Comparison of ENCODE assay signal across 17 cellular contexts in genomic region chr18:77136871-77137665, GRCh38. TPM values are rescaled to one million over a fixed set of nuclear protein-coding genes. Genes with fewer than 3 reads are reported as not detected.
A peak's percentile ranks its signal among the peaks of the same experiment; 100 is the strongest.
DNase-seq lines count a peak whose midpoint lies in the region; ATAC-seq, FAIRE-seq and TF ChIP-seq lines count a peak whose summit lies in the region.
"Had no signal": no experiment of that assay in that cellular context is flagged by ENCODE, and none has a peak within 500 bp of the region (broad histone marks: within the 10 kb centered on the region; RNA-seq: fewer than 3 reads in every experiment).

No MANE protein-coding gene starts in this region.

- TF ChIP-seq CTCF in C4-2B (conservative IDR thresholded peaks at IDR 0.05) (no peak), chondrocyte (IDR thresholded peaks at IDR 0.05) (no peak), D721Med (IDR thresholded peaks at IDR 0.05; ENCODE audit: insufficient read depth, missing control alignments) (no peak)

- H3K9me3 Mint-ChIP-seq in chondrocyte (ENCODE audit: low read depth) = no peaks in the 10 kb centered on the region
- no peaks in the 10 kb centered on the region for H3K9me3 Mint-ChIP-seq in stimulated activated memory B cell treated with anti-CD40 and anti-IgM and Interleukin-4, amounts not matched to agents 10 μg/mL and 1 μg/mL and 100 μg/mL, for 72 hours

- no peak overlapping the region for H3K9ac ChIP-seq in BLaER1

- no peaks in the 10 kb centered on the region for H3K36me3 Mint-ChIP-seq in chondrocyte (ENCODE audit: low read depth)
- H3K36me3 Mint-ChIP-seq in stimulated activated memory B cell treated with anti-CD40 and anti-IgM and Interleukin-4, amounts not matched to agents 10 μg/mL and 1 μg/mL and 100 μg/mL, for 72 hours = no peaks in the 10 kb centered on the region

- H3K9me3 ChIP-seq in BLaER1 = peaks cover 12% of the 10 kb centered on the region

- H3K27me3 Mint-ChIP-seq in chondrocyte (ENCODE audit: low read depth) = no peaks in the 10 kb centered on the region
- H3K27me3 Mint-ChIP-seq in stimulated activated memory B cell treated with anti-CD40 and anti-IgM and Interleukin-4, amounts not matched to agents 10 μg/mL and 1 μg/mL and 100 μg/mL, for 72 hours = no peaks in the 10 kb centered on the region

- no peak for FAIRE-seq in D721Med (lab: Jason Lieb, UNC)
- FAIRE-seq: G401.6, K562 had no signal

- H3K27ac ChIP-seq in BLaER1 = peak overlapping the region; percentile 60
- H3K27ac ChIP-seq in C4-2B = peak overlapping the region; percentile 54; the same call in 1 of the 2 replicates

- H3K4me1 Mint-ChIP-seq in chondrocyte (ENCODE audit: low read depth) = peaks cover 25% of the 10 kb centered on the region
- peaks cover 31% of the 10 kb centered on the region for H3K4me1 Mint-ChIP-seq in stimulated activated memory B cell treated with anti-CD40 and anti-IgM and Interleukin-4, amounts not matched to agents 10 μg/mL and 1 μg/mL and 100 μg/mL, for 72 hours

- H3K36me3 ChIP-seq in BLaER1 = no peaks in the 10 kb centered on the region

- no peaks in the 10 kb centered on the region for H4K20me1 ChIP-seq in BLaER1

- ATAC-seq in stimulated activated memory B cell treated with anti-CD40 and anti-IgM and Interleukin-4, amounts not matched to agents 10 μg/mL and 1 μg/mL and 100 μg/mL, for 72 hours = no peak
- ATAC-seq: K562 had no signal

- intact Hi-C loops in posterior vena cava (cut with DNase I) = loop anchor here (10.0 kb wide), 2 partner anchors 68 to 132 kb away; no protein-coding TSS in a partner anchor

- no peaks in the 10 kb centered on the region for H3K27me3 ChIP-seq in BLaER1

- H3K4me1 ChIP-seq in BLaER1 = peaks cover 54% of the 10 kb centered on the region

- DNase-seq in chondrocyte (ENCODE audit: low spot score) (no peak), posterior vena cava (ENCODE audit: low spot score) (no peak), NK-92 (lab: John Stamatoyannopoulos, UW; ENCODE audit: unreplicated experiment) (no peak), D721Med (ENCODE audit: insufficient read length, low spot score) (no peak)
- DNase-seq: DMS 273 treated with DMSO at 0.1 percent for 48 hours, H7, HFFc6, NCI-H1105 treated with DMSO at 0.1 percent for 48 hours, NCI-H1694, NCI-H748 treated with DMSO at 0.1 percent for 48 hours, OCI-M1, Right ventricle myocardium superior had no signal

- no peak overlapping the region for H3K4me3 Mint-ChIP-seq in chondrocyte (ENCODE audit: unreplicated experiment)
- no peak overlapping the region for H3K4me3 Mint-ChIP-seq in stimulated activated memory B cell treated with anti-CD40 and anti-IgM and Interleukin-4, amounts not matched to agents 10 μg/mL and 1 μg/mL and 100 μg/mL, for 72 hours
- H3K4me3 Mint-ChIP-seq: HFFc6 had no signal

- H3K4me2 ChIP-seq in BLaER1 = peak overlapping the region; percentile 39

- H3K27ac Mint-ChIP-seq in chondrocyte (ENCODE audit: unreplicated experiment) = peak overlapping the region; percentile 11
- peak overlapping the region; percentile 45 for H3K27ac Mint-ChIP-seq in stimulated activated memory B cell treated with anti-CD40 and anti-IgM and Interleukin-4, amounts not matched to agents 10 μg/mL and 1 μg/mL and 100 μg/mL, for 72 hours
- H3K27ac Mint-ChIP-seq: HFFc6 had no signal

- H3K4me3 ChIP-seq in BLaER1 = no peak overlapping the region
- H3K4me3 ChIP-seq: K562 had no signal

RNA-seq across cellular contexts. Expression of gene MBP, which starts 4.5 kb away (rescaled TPM):
- total RNA-seq in chondrocyte (8.3 to 15.9 TPM (median 14.0 TPM) in 3 replicates), posterior vena cava (10 to 100 TPM; 41.6 to 42.1 TPM)
